In genomic region chr17:81922566-81923301, GRCh38 we compare ENCODE assay signal across 9 cellular contexts. TPM values are rescaled to one million over a fixed set of nuclear protein-coding genes. Genes with fewer than 3 reads are reported as not detected.
DNase-seq lines count a peak whose midpoint lies in the region; ATAC-seq and TF ChIP-seq lines count a peak whose summit lies in the region.
"Had no signal": no experiment of that assay in that cellular context is flagged by ENCODE, and none has a peak within 500 bp of the region (broad histone marks: within the 10 kb centered on the region; RNA-seq: fewer than 3 reads in every experiment).

No MANE protein-coding gene starts in this region.

- H3K4me3 ChIP-seq in left ventricle myocardium inferior (peak overlapping the region; percentile 93), vagina (peak overlapping the region; percentile 28 to 42)

- peaks cover 8% of the 10 kb centered on the region for H3K36me3 Mint-ChIP-seq in chondrocyte (ENCODE audit: low read depth)
- no peaks in the 10 kb centered on the region for H3K36me3 Mint-ChIP-seq in natural killer cell treated with Interleukin-12 subunit alpha and Interleukin-12 subunit beta and Interleukin-15 and Interleukin-18, amount 100 ng/mL, for 72 hours

- intact Hi-C loops in left ventricle myocardium inferior (cut with micrococcal nuclease) (no loop called here), Right ventricle myocardium superior (cut with DNase I) (no loop called here), vagina (cut with DNase I) (no loop called here)

- peaks cover 46% of the 10 kb centered on the region for H3K4me1 Mint-ChIP-seq in chondrocyte (ENCODE audit: low read depth)
- H3K4me1 Mint-ChIP-seq in natural killer cell treated with Interleukin-12 subunit alpha and Interleukin-12 subunit beta and Interleukin-15 and Interleukin-18, amount 100 ng/mL, for 72 hours (ENCODE audit: low read depth in 2 of 2), result peaks cover 14 to 22% of the 10 kb centered on the region in 2 donors

- H3K4me3 Mint-ChIP-seq in chondrocyte (ENCODE audit: unreplicated experiment), result no peak overlapping the region
- peak overlapping the region; percentile 72 for H3K4me3 Mint-ChIP-seq in natural killer cell treated with Interleukin-12 subunit alpha and Interleukin-12 subunit beta and Interleukin-15 and Interleukin-18, amount 100 ng/mL, for 72 hours
- H3K4me3 Mint-ChIP-seq: activated CD4-positive, alpha-beta memory T cell treated with anti-CD3 and anti-CD28 coated beads for 36 hours had no signal

- no peak for DNase-seq in left ventricle myocardium inferior
- DNase-seq in Right ventricle myocardium superior, result no peak
- no peak for DNase-seq in chondrocyte (ENCODE audit: low spot score)
- DNase-seq in natural killer cell treated with Interleukin-12 subunit alpha and Interleukin-12 subunit beta and Interleukin-15 and Interleukin-18, amount 100 ng/mL, for 72 hours (ENCODE audit: low spot score), result no peak
- DNase-seq in vagina (ENCODE audit: extremely low spot score in 2 of 2), result no peak
- no peak for DNase-seq in COLO668 (lab: John Stamatoyannopoulos, UW; ENCODE audit: unreplicated experiment)
- no peak for DNase-seq in GDM1 (lab: John Stamatoyannopoulos, UW)
- DNase-seq in HCEC 1CT, result no peak
- DNase-seq: activated CD4-positive, alpha-beta memory T cell treated with anti-CD3 and anti-CD28 coated beads for 36 hours had no signal

- H3K9me3 ChIP-seq in left ventricle myocardium inferior (replicated peaks), result no peaks in the 10 kb centered on the region
- H3K9me3 ChIP-seq in vagina, result no peaks in the 10 kb centered on the region

- peaks cover 31% of the 10 kb centered on the region for H3K36me3 ChIP-seq in left ventricle myocardium inferior
- peaks cover 0 to 6% of the 10 kb centered on the region in 2 donors for H3K36me3 ChIP-seq in vagina

- no peak for TF ChIP-seq CTCF in left ventricle myocardium inferior (IDR thresholded peaks at IDR 0.05; ENCODE audit: borderline replicate concordance)
- TF ChIP-seq CTCF in chondrocyte (IDR thresholded peaks at IDR 0.05), result no peak
- TF ChIP-seq CTCF in vagina (IDR thresholded peaks at IDR 0.05), result no peak

- H3K27ac Mint-ChIP-seq in chondrocyte (ENCODE audit: unreplicated experiment), result peak overlapping the region; percentile 49
- peak overlapping the region in 1 of 2 donors; percentile 70 for H3K27ac Mint-ChIP-seq in natural killer cell treated with Interleukin-12 subunit alpha and Interleukin-12 subunit beta and Interleukin-15 and Interleukin-18, amount 100 ng/mL, for 72 hours
- H3K27ac Mint-ChIP-seq: activated CD4-positive, alpha-beta memory T cell treated with anti-CD3 and anti-CD28 coated beads for 36 hours had no signal

- H3K4me1 ChIP-seq in left ventricle myocardium inferior, result peaks cover 75% of the 10 kb centered on the region
- H3K4me1 ChIP-seq in vagina, result peaks cover 47% of the 10 kb centered on the region

- no peaks in the 10 kb centered on the region for H3K9me3 Mint-ChIP-seq in chondrocyte (ENCODE audit: low read depth)
- no peaks in the 10 kb centered on the region for H3K9me3 Mint-ChIP-seq in natural killer cell treated with Interleukin-12 subunit alpha and Interleukin-12 subunit beta and Interleukin-15 and Interleukin-18, amount 100 ng/mL, for 72 hours
- H3K9me3 Mint-ChIP-seq: activated CD4-positive, alpha-beta memory T cell treated with anti-CD3 and anti-CD28 coated beads for 36 hours had no signal

- no peaks in the 10 kb centered on the region for H3K27me3 Mint-ChIP-seq in chondrocyte (ENCODE audit: low read depth)
- H3K27me3 Mint-ChIP-seq in natural killer cell treated with Interleukin-12 subunit alpha and Interleukin-12 subunit beta and Interleukin-15 and Interleukin-18, amount 100 ng/mL, for 72 hours, result no peaks in the 10 kb centered on the region
- H3K27me3 Mint-ChIP-seq: activated CD4-positive, alpha-beta memory T cell treated with anti-CD3 and anti-CD28 coated beads for 36 hours had no signal

- H3K27ac ChIP-seq in left ventricle myocardium inferior (replicated peaks) (peak overlapping the region; percentile 91), vagina (peak overlapping the region; percentile 18)

- H3K27me3 ChIP-seq in left ventricle myocardium inferior (ENCODE audit: low read depth) (no peaks in the 10 kb centered on the region), vagina (no peaks in the 10 kb centered on the region)

- no peak for TF ChIP-seq POLR2A in vagina (IDR thresholded peaks at IDR 0.05)

- no peak for ATAC-seq in Right ventricle myocardium superior (ENCODE audit: poor library complexity)
- no peak for ATAC-seq in natural killer cell treated with Interleukin-12 subunit alpha and Interleukin-12 subunit beta and Interleukin-15 and Interleukin-18, amount 100 ng/mL, for 72 hours

RNA-seq across cellular contexts. Expression of gene SIRT7, which starts 4.8 kb away (rescaled TPM):
- total RNA-seq in left ventricle myocardium inferior, result 8.5 TPM
- total RNA-seq in Right ventricle myocardium superior, result 6.1 TPM
- total RNA-seq in chondrocyte, result 14.5 to 16.0 TPM (median 15.8 TPM) in 3 replicates
- total RNA-seq in natural killer cell treated with Interleukin-12 subunit alpha and Interleukin-12 subunit beta and Interleukin-15 and Interleukin-18, amount 100 ng/mL, for 72 hours, result 10 to 100 TPM; 69.4 to 77.6 TPM
- total RNA-seq in vagina, result 47.9 TPM

RNA-seq across cellular contexts. Expression of gene MAFG, which starts 4.8 kb away (rescaled TPM):
- total RNA-seq in left ventricle myocardium inferior, result 24.3 TPM
- total RNA-seq in Right ventricle myocardium superior, result 29.9 TPM
- total RNA-seq in chondrocyte, result 28.3 to 38.1 TPM (median 37.8 TPM) in 3 replicates
- total RNA-seq in natural killer cell treated with Interleukin-12 subunit alpha and Interleukin-12 subunit beta and Interleukin-15 and Interleukin-18, amount 100 ng/mL, for 72 hours, result 10 to 100 TPM; 26.7 to 49.4 TPM
- total RNA-seq in vagina, result 18.9 TPM

RNA-seq across cellular contexts. Expression of gene PCYT2, which starts 11.5 kb away (rescaled TPM):
- total RNA-seq in left ventricle myocardium inferior (48.1 TPM), Right ventricle myocardium superior (29.5 TPM), chondrocyte (28.5 to 32.5 TPM (median 28.8 TPM) in 3 replicates), vagina (28.0 TPM)
- total RNA-seq in natural killer cell treated with Interleukin-12 subunit alpha and Interleukin-12 subunit beta and Interleukin-15 and Interleukin-18, amount 100 ng/mL, for 72 hours, result 10 to 100 TPM; 30.4 to 36.5 TPM

RNA-seq across cellular contexts. Expression of gene PYCR1, which starts 14.4 kb away (rescaled TPM):
- total RNA-seq in left ventricle myocardium inferior (3.8 TPM), Right ventricle myocardium superior (3.2 TPM), chondrocyte (154 to 235 TPM (median 224 TPM) in 3 replicates), vagina (9.1 TPM)
- 10 to 100 TPM; 18.3 to 56.1 TPM for total RNA-seq in natural killer cell treated with Interleukin-12 subunit alpha and Interleukin-12 subunit beta and Interleukin-15 and Interleukin-18, amount 100 ng/mL, for 72 hours

RNA-seq across cellular contexts. Expression of gene NPB, which starts 20.7 kb away (rescaled TPM):
- total RNA-seq in left ventricle myocardium inferior, result 0.19 TPM
- 0.24 TPM for total RNA-seq in Right ventricle myocardium superior
- 0.48 to 1.3 TPM (median 1.3 TPM) in 3 replicates for total RNA-seq in chondrocyte
- total RNA-seq in natural killer cell treated with Interleukin-12 subunit alpha and Interleukin-12 subunit beta and Interleukin-15 and Interleukin-18, amount 100 ng/mL, for 72 hours, result under 1 TPM; 0.17 to 0.50 TPM
- 4.7 TPM for total RNA-seq in vagina
- total RNA-seq: activated CD4-positive, alpha-beta memory T cell treated with anti-CD3 and anti-CD28 coated beads for 36 hours had no signal
